Comparison of ENCODE assay signal across 8 cellular contexts in the genomic region with DNA sequence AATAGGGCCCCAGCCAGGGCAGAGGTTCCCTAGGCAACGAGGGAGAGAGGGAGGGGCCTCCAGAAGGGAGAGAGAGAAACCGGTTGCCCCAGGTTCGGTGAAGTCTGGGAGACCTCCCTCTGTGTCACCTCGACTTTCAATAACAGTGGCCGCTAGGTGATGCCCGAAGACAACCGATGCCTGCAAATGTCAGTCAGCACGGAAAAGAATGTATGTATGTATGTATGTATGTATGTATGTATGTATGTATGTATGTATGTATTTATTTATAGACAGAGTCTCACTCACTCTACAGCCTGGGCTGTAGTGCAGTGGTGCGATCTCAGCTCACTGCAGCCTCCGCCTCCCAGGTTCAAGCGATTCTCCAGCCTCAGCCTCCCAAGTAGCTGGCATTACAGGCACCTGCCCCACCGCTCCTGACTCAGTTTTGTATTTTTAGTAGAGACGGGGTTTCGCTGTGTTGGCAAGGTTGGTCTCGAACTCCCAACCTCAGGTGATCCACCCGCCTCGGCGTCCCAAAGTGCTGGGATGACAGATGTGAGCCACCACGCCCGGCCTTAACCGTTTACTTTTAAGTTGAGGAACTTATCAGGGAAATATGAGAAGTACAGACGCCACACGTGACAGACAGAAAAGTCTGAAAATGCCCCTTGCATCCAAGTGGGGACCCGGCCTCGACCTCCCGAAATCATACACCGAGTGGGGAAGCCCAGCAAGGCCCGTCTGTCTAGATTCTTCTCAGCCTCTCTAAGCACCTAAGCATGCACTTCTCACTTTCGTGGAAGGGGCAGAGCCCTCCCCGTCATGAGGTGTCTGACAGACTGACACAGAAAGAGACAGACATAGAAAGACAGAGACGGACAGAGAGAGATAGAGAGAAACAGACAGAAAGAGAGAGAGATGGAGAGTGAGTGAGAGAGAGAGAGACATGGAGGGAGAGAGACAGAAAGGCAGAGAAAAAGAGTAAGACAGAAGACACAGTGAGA.
A peak's percentile ranks its signal among the peaks of the same experiment; 100 is the strongest.
DNase-seq lines count a peak whose midpoint lies in the region; ATAC-seq and TF ChIP-seq lines count a peak whose summit lies in the region.
"Not testable (repeated sequence)": the region's sequence is repeated elsewhere in the genome, so short reads cannot be mapped to it uniquely, and the experiment has no call there.

No MANE protein-coding gene starts in this region.

- not testable (repeated sequence) for TF ChIP-seq POLR2A in NB4 (IDR thresholded peaks at IDR 0.05; ENCODE audit: extremely low read depth, insufficient read length)

- CTCF ChIA-PET in AG04449 (lab: Yijun Ruan, JAX): interaction anchor here (1.0 to 1.3 kb wide), 2 partner anchors 897 to 902 kb away, joined by 3 read pairs; no protein-coding TSS in a partner anchor

- not testable (repeated sequence) for H3K36me3 Mint-ChIP-seq in brain

- H3K27ac Mint-ChIP-seq in brain: peak overlapping the region in 1 of 5 experiments; percentile 62

- peak overlapping the region in 1 of 5 experiments; percentile 74 for H3K4me3 Mint-ChIP-seq in brain

- TF ChIP-seq CTCF in AG04449 (IDR thresholded peaks at IDR 0.05; ENCODE audit: insufficient read depth, low read length, missing control alignments) (peak; percentile 31), NB4 (IDR thresholded peaks at IDR 0.05; ENCODE audit: low read depth, low read length) (peak; percentile 14), brain (conservative IDR thresholded peaks at IDR 0.05) (peak; percentile 74 to 82)

- POLR2A ChIA-PET in AG04449 (lab: Yijun Ruan, JAX): not testable (repeated sequence)

- not testable (repeated sequence) for H3K4me1 Mint-ChIP-seq in brain

- not testable (repeated sequence) for H3K9me3 Mint-ChIP-seq in brain

- not testable (repeated sequence) for H3K27me3 Mint-ChIP-seq in brain

- peak; percentile 49 for ATAC-seq in GM18867 (IDR thresholded peaks at IDR 0.05; ENCODE audit: unreplicated experiment)

- DNase-seq in AG04449 (ENCODE audit: low read depth, low spot score): not testable (repeated sequence)
- peak; percentile 34 for DNase-seq in NB4 (ENCODE audit: low read depth)
- DNase-seq in activated CD4-positive, alpha-beta T cell treated with anti-CD3 and anti-CD28 coated beads, Interleukin-2, amount 50 U/mL, for 4 hours: peak; percentile 17 to 22
- DNase-seq in glomerular endothelial cell (ENCODE audit: extremely low read depth, low read depth, low spot score): peak; percentile 22
- peak; percentile 57 for DNase-seq in mesenteric fat pad (ENCODE audit: low spot score)
- DNase-seq in stimulated activated CD4-positive, alpha-beta T cell treated with anti-CD3 and anti-CD28 coated beads, Interleukin-15, amount 100 ng/mL, for 48 hours (ENCODE audit: low read depth in 2 of 2): peak; percentile 18

- H3K4me3 ChIP-seq in AG04449 (ENCODE audit: low read depth, low read length): peak overlapping the region; percentile 32
- not testable (repeated sequence) for H3K4me3 ChIP-seq in NB4 (ENCODE audit: low read depth, low read length)

Comparison
In these comparisons a context has a peak if more than half of its experiments do, and no peak if none do; other contexts are left out.
1. CTCF ChIP-seq: peak in every context shown above with its lines; median percentile 78 in brain; 31 in AG04449; 14 in NB4.